31 cellular contexts compared by ENCODE assay signal in genomic region chr5:135920199-135920598, GRCh38. TPM values are rescaled to one million over a fixed set of nuclear protein-coding genes. Genes with fewer than 3 reads are reported as not detected.
"Had no signal": no experiment of that assay in that cellular context is flagged by ENCODE, and none has a peak within 500 bp of the region (broad histone marks: within the 10 kb centered on the region; RNA-seq: fewer than 3 reads in every experiment).

No MANE protein-coding gene starts in this region.

- H3K4me1 ChIP-seq: stomach, suprapubic skin, testis, thyroid gland, tibial artery, tibial nerve, transverse colon, upper lobe of left lung, upper lobe of right lung, uterus had no signal

- H3K27me3 ChIP-seq: testis, thyroid gland, upper lobe of left lung, vagina had no signal

- H3K9me3 ChIP-seq: stomach, suprapubic skin, testis, thoracic aorta, thyroid gland, tibial artery, tibial nerve, transverse colon, upper lobe of left lung, upper lobe of right lung, uterus, vagina had no signal

- DNase-seq: stimulated activated CD4-positive, alpha-beta T cell treated with anti-CD3 and anti-CD28 coated beads, Interleukin-2, amount 100 ng/mL, for 48 hours; stimulated activated CD4-positive, alpha-beta T cell treated with anti-CD3 and anti-CD28 coated beads, Interleukin-4, amount 100 ng/mL, for 1 hour; stimulated activated CD4-positive, alpha-beta T cell treated with anti-CD3 and anti-CD28 coated beads, Interleukin-4, amount 100 ng/mL, for 24 hours; stimulated activated CD4-positive, alpha-beta T cell treated with anti-CD3 and anti-CD28 coated beads, Interleukin-4, amount 100 ng/mL, for 4 hours; stimulated activated CD8-positive, alpha-beta memory T cell treated with anti-CD3 and anti-CD28 coated beads, Interleukin-4, amount 100 ng/mL, for 48 hours; stimulated activated naive B cell treated with anti-CD40 and anti-IgM and Interleukin-4, amounts not matched to agents 10 μg/mL and 1 μg/mL and 100 μg/mL, for 72 hours; stimulated activated naive CD4-positive, alpha-beta T cell; stimulated activated naive CD4-positive, alpha-beta T cell treated with Interleukin-2 at 50 U/mL for 16 hours; stimulated activated naive CD8-positive, alpha-beta T cell treated with anti-CD3 and anti-CD28 coated beads, Interleukin-15, amount 100 ng/mL, for 72 hours; stimulated activated naive CD8-positive, alpha-beta T cell treated with anti-CD3 and anti-CD28 coated beads, Interleukin-15, Interleukin-2, amounts not matched to agents 100 U/mL and 50 U/mL, for 24 hours; stomach; substantia nigra; testis; thyroid gland; tibial artery; transverse colon; trophoblast cell; upper lobe of left lung; upper lobe of right lung; uterus had no signal

- H3K27ac ChIP-seq: stomach, suprapubic skin, testis, thoracic aorta, thyroid gland, tibial artery, tibial nerve, transverse colon, upper lobe of left lung, upper lobe of right lung, uterus, vagina had no signal

- ATAC-seq: stimulated activated effector memory CD8-positive, alpha-beta T cell treated with anti-CD3 and anti-CD28 coated beads, Interleukin-12 subunit alpha, Interleukin-12 subunit beta, amount 100 ng/mL, for 72 hours; stimulated activated memory B cell treated with anti-CD40 and anti-IgM and Interleukin-4, amounts not matched to agents 10 μg/mL and 1 μg/mL and 100 μg/mL, for 72 hours; stimulated activated naive B cell treated with anti-CD40 and anti-IgM and Interleukin-4, amounts not matched to agents 10 μg/mL and 1 μg/mL and 100 μg/mL, for 72 hours; stimulated activated naive CD8-positive, alpha-beta T cell treated with anti-CD3 and anti-CD28 coated beads, Interleukin-15, amount 100 ng/mL, for 72 hours; stimulated activated naive CD8-positive, alpha-beta T cell treated with anti-CD3 and anti-CD28 coated beads, Interleukin-15, Interleukin-2, amounts not matched to agents 100 U/mL and 50 U/mL, for 24 hours; upper lobe of right lung had no signal

- H3K4me3 ChIP-seq: stomach, suprapubic skin, testis, thoracic aorta, thyroid gland, tibial artery, tibial nerve, transverse colon, upper lobe of left lung, upper lobe of right lung, uterus, vagina had no signal

- H3K36me3 ChIP-seq: stomach, suprapubic skin, thoracic aorta, thyroid gland, tibial artery, tibial nerve, transverse colon, upper lobe of left lung, upper lobe of right lung, uterus, vagina had no signal

RNA-seq across cellular contexts. Expression of gene IL9, which starts 24.6 kb away (rescaled TPM):
- total RNA-seq: stomach, subcutaneous adipose tissue, suprapubic skin, temporal lobe, testis, thoracic aorta, thyroid gland, tibial nerve, transverse colon, upper lobe of left lung, upper lobe of right lung, ureter, urinary bladder, uterus, vagina had no signal
- polyA plus RNA-seq: stomach, urinary bladder had no signal

RNA-seq across cellular contexts. Expression of gene LECT2, which starts 34.6 kb away (rescaled TPM):
- total RNA-seq: stomach, subcutaneous adipose tissue, suprapubic skin, temporal lobe, thoracic aorta, thyroid gland, tibial nerve, transverse colon, upper lobe of left lung, upper lobe of right lung, ureter, urinary bladder, uterus, vagina had no signal
- polyA plus RNA-seq: stomach, thymus, urinary bladder had no signal
